8 cellular contexts compared by ENCODE assay signal in genomic region chr6:33191383-33192104, GRCh38. TPM values are rescaled to one million over a fixed set of nuclear protein-coding genes. Genes with fewer than 3 reads are reported as not detected.
DNase-seq lines count a peak whose midpoint lies in the region; TF ChIP-seq lines count a peak whose summit lies in the region.
"Had no signal": no experiment of that assay in that cellular context is flagged by ENCODE, and none has a peak within 500 bp of the region (broad histone marks: within the 10 kb centered on the region; RNA-seq: fewer than 3 reads in every experiment).

No MANE protein-coding gene starts in this region.

- peaks cover 4% of the 10 kb centered on the region for H3K36me3 Mint-ChIP-seq in IgD-negative memory B cell
- H3K36me3 Mint-ChIP-seq in endodermal cell (ENCODE audit: low read depth): peaks cover 26% of the 10 kb centered on the region

- no peak overlapping the region for H3K9ac ChIP-seq in endodermal cell (ENCODE audit: extremely low read depth, low read length, poor library complexity, severe bottlenecking)
- H3K9ac ChIP-seq in parathyroid adenoma: no peak overlapping the region

- H3K27me3 ChIP-seq in endodermal cell (ENCODE audit: control insufficient read depth, insufficient read depth, low read length, poor library complexity, severe bottlenecking): peaks cover 56% of the 10 kb centered on the region
- no peaks in the 10 kb centered on the region for H3K27me3 ChIP-seq in parathyroid adenoma (ENCODE audit: control insufficient read depth, insufficient read depth, low read length)

- H3K4me1 ChIP-seq in endodermal cell (ENCODE audit: control insufficient read depth, insufficient read depth, low read length): peaks cover 4% of the 10 kb centered on the region
- peaks cover 22% of the 10 kb centered on the region for H3K4me1 ChIP-seq in parathyroid adenoma

- H3K4me2 ChIP-seq in parathyroid adenoma (ENCODE audit: low read length): peak overlapping the region; percentile 25

- peak overlapping the region; percentile 53 for H2AFZ ChIP-seq in parathyroid adenoma

- no peak overlapping the region for H3K27ac ChIP-seq in endodermal cell (ENCODE audit: low read depth, low read length)
- peak overlapping the region; percentile 50 for H3K27ac ChIP-seq in parathyroid adenoma

- no peak overlapping the region for H3K4me3 ChIP-seq in endodermal cell (ENCODE audit: low read length)
- no peak overlapping the region for H3K4me3 ChIP-seq in parathyroid adenoma (ENCODE audit: low read depth, low read length)

- WGBS in endodermal cell (ENCODE audit: insufficient coverage in 1 of 2, insufficient read length in 1 of 2), 2 experiments: 67 to 79% methylated on average over 3 to 8 of the region's 8 CpGs

- H3K36me3 ChIP-seq in endodermal cell (ENCODE audit: control insufficient read depth, insufficient read depth, low read length): peaks cover 23% of the 10 kb centered on the region
- no peaks in the 10 kb centered on the region for H3K36me3 ChIP-seq in parathyroid adenoma (ENCODE audit: control insufficient read depth, insufficient read depth, low read length)

- H3K4me3 Mint-ChIP-seq in IgD-negative memory B cell: peak overlapping the region in 3 of 4 donors; percentile 34 to 82 (median 57)
- H3K4me3 Mint-ChIP-seq in endodermal cell: peak overlapping the region; percentile 61
- H3K4me3 Mint-ChIP-seq: activated T-helper 1 cell treated with anti-CD3 and anti-CD28 coated beads, Interleukin-12 subunit alpha, Interleukin-12 subunit beta, Interleukin-2, Interleukin-4 antibody, amounts not matched to agents 30 ng/mL and 10 ng/mL and 1 ng/mL, durations not matched to agents 14 hours and 24 hours and 36 hours had no signal

- peak overlapping the region in 1 of 3 donors; percentile 39 for H3K27ac Mint-ChIP-seq in IgD-negative memory B cell
- H3K27ac Mint-ChIP-seq in endodermal cell: no peak overlapping the region
- H3K27ac Mint-ChIP-seq: activated T-helper 1 cell treated with anti-CD3 and anti-CD28 coated beads, Interleukin-12 subunit alpha, Interleukin-12 subunit beta, Interleukin-2, Interleukin-4 antibody, amounts not matched to agents 30 ng/mL and 10 ng/mL and 1 ng/mL, durations not matched to agents 14 hours and 24 hours and 36 hours had no signal

- no peaks in the 10 kb centered on the region for H3K9me3 ChIP-seq in endodermal cell (ENCODE audit: control insufficient read depth, low read length)
- H3K9me3 ChIP-seq in parathyroid adenoma (ENCODE audit: control insufficient read depth, low read length): no peaks in the 10 kb centered on the region

- H3K27me3 Mint-ChIP-seq in IgD-negative memory B cell (peaks cover 27% of the 10 kb centered on the region), endodermal cell (ENCODE audit: insufficient read depth) (peaks cover 56% of the 10 kb centered on the region)

- peaks cover 0 to 6% (median 4%) of the 10 kb centered on the region in 3 donors for H3K4me1 Mint-ChIP-seq in IgD-negative memory B cell
- H3K4me1 Mint-ChIP-seq in endodermal cell: peaks cover 11% of the 10 kb centered on the region

- H3K9me3 Mint-ChIP-seq in IgD-negative memory B cell: no peaks in the 10 kb centered on the region
- H3K9me3 Mint-ChIP-seq in endodermal cell: no peaks in the 10 kb centered on the region
- H3K9me3 Mint-ChIP-seq: activated T-helper 1 cell treated with anti-CD3 and anti-CD28 coated beads, Interleukin-12 subunit alpha, Interleukin-12 subunit beta, Interleukin-2, Interleukin-4 antibody, amounts not matched to agents 30 ng/mL and 10 ng/mL and 1 ng/mL, durations not matched to agents 14 hours and 24 hours and 36 hours had no signal

- no peaks in the 10 kb centered on the region for H3K79me2 ChIP-seq in parathyroid adenoma

- DNase-seq in endodermal cell (peak; percentile 55), NCI-H128 (lab: John Stamatoyannopoulos, UW; ENCODE audit: unreplicated experiment) (no peak), SIG-M5 treated with dmso at 0.1 percent for 504 hours (lab: John Stamatoyannopoulos, UW; ENCODE audit: unreplicated experiment) (no peak)
- no peak for DNase-seq in activated CD4-positive, alpha-beta T cell treated with anti-CD3 and anti-CD28 coated beads for 1 hour
- DNase-seq: NCI-H510A treated with DMSO at 0.1 percent for 48 hours had no signal

- TF ChIP-seq CTCF in endodermal cell (conservative IDR thresholded peaks at IDR 0.05) (no peak), parathyroid adenoma (IDR thresholded peaks at IDR 0.05) (no peak)

RNA-seq across cellular contexts. Expression of gene COL11A2, which starts 0.7 kb away (rescaled TPM):
- not detected for polyA plus RNA-seq in IgD-negative memory B cell
- total RNA-seq in endodermal cell: 1 to 10 TPM; 1.3 to 2.8 TPM
- polyA plus RNA-seq in endodermal cell (2013, experiment 1 of 2): 17.6 TPM
- 13.1 TPM for polyA plus RNA-seq in endodermal cell (2013, experiment 2 of 2)

RNA-seq across cellular contexts. Expression of gene RXRB, which starts 8.9 kb away (rescaled TPM):
- polyA plus RNA-seq in IgD-negative memory B cell: 9.7 TPM
- 10 to 100 TPM; 24.8 to 27.2 TPM for total RNA-seq in endodermal cell
- 46.3 TPM for polyA plus RNA-seq in endodermal cell (2013, experiment 1 of 2)
- polyA plus RNA-seq in endodermal cell (2013, experiment 2 of 2): 38.0 TPM

RNA-seq across cellular contexts. Expression of gene SLC39A7, which starts 9.1 kb away (rescaled TPM):
- 23.1 TPM for polyA plus RNA-seq in IgD-negative memory B cell
- total RNA-seq in endodermal cell: 100 to 1,000 TPM; 123 to 163 TPM
- 107 TPM for polyA plus RNA-seq in endodermal cell (2013, experiment 1 of 2)
- polyA plus RNA-seq in endodermal cell (2013, experiment 2 of 2): 105 TPM

RNA-seq across cellular contexts. Expression of gene HSD17B8, which starts 12.9 kb away (rescaled TPM):
- polyA plus RNA-seq in IgD-negative memory B cell: 30.9 TPM
- 1 to 10 TPM; 5.7 to 6.8 TPM for total RNA-seq in endodermal cell
- 13.2 TPM for polyA plus RNA-seq in endodermal cell (2013, experiment 1 of 2)
- 12.2 TPM for polyA plus RNA-seq in endodermal cell (2013, experiment 2 of 2)

RNA-seq across cellular contexts. Expression of gene RING1, which starts 16.8 kb away (rescaled TPM):
- polyA plus RNA-seq in IgD-negative memory B cell: 9.9 TPM
- total RNA-seq in endodermal cell: 10 to 100 TPM; 31.0 to 31.8 TPM
- polyA plus RNA-seq in endodermal cell (2013, experiment 1 of 2): 65.4 TPM
- polyA plus RNA-seq in endodermal cell (2013, experiment 2 of 2): 55.9 TPM
